In genomic region chr5:73893813-73894212, GRCh38 we compare ENCODE assay signal across 35 cellular contexts.
"Had no signal": no experiment of that assay in that cellular context is flagged by ENCODE, and none has a peak within 500 bp of the region (broad histone marks: within the 10 kb centered on the region; RNA-seq: fewer than 3 reads in every experiment).

No MANE protein-coding gene starts in this region.

- H3K9me3 Mint-ChIP-seq: activated B cell treated with CpG ODN at 0.5 μM for 24 hours; activated CD8-positive, alpha-beta T cell treated with anti-CD3 and anti-CD28 coated beads for 36 hours; activated naive CD4-positive, alpha-beta T cell treated with anti-CD3 and anti-CD28 coated beads for 36 hours; activated naive CD4-positive, alpha-beta T cell treated with anti-CD3 and anti-CD28 coated beads, Interleukin-2, amount 50 U/mL, for 24 hours; activated naive CD8-positive, alpha-beta T cell treated with anti-CD3 and anti-CD28 coated beads for 36 hours; activated naive CD8-positive, alpha-beta T cell treated with anti-CD3 and anti-CD28 coated beads, Interleukin-2, amount 50 U/mL, for 24 hours; activated T-helper 1 cell treated with anti-CD3 and anti-CD28 coated beads, Interleukin-12 subunit alpha, Interleukin-12 subunit beta, Interleukin-2, Interleukin-4 antibody, amounts not matched to agents 30 ng/mL and 10 ng/mL and 1 ng/mL, durations not matched to agents 14 hours and 24 hours and 36 hours; endodermal cell; T-helper 2 cell treated with Interferon-gamma antibody and Interleukin-4, amounts not matched to agents 5 μg/mL and 100 μg/mL, for 36 hours had no signal

- H3K4me3 ChIP-seq: ascending aorta, breast epithelium, cardiac muscle cell, colonic mucosa, gastrocnemius medialis, heart left ventricle had no signal

- H3K4me1 ChIP-seq: ascending aorta, breast epithelium, colonic mucosa, gastrocnemius medialis had no signal

- DNase-seq: activated B cell treated with CpG ODN at 0.5 μM for 24 hours; activated CD4-positive, alpha-beta T cell treated with anti-CD3 and anti-CD28 coated beads for 48 hours; activated CD4-positive, alpha-beta T cell treated with anti-CD3 and anti-CD28 coated beads, Interleukin-2, amount 50 U/mL, for 1 hour; activated CD4-positive, alpha-beta T cell treated with anti-CD3 and anti-CD28 coated beads, Interleukin-2, amount 50 U/mL, for 48 hours; activated CD8-positive, alpha-beta memory T cell treated with anti-CD3 and anti-CD28 coated beads, Interleukin-2, amount 10 ng/mL, durations not matched to agents 7 days and 5 days; activated CD8-positive, alpha-beta memory T cell treated with anti-CD3 and anti-CD28 coated beads, Interleukin-2, amount 50 U/mL, for 4 hours; activated CD8-positive, alpha-beta T cell treated with anti-CD3 and anti-CD28 coated beads for 36 hours; activated effector memory CD4-positive, alpha-beta T cell treated with anti-CD3 and anti-CD28 coated beads, Interleukin-2, amount 50 U/mL, for 16 hours; activated naive CD4-positive, alpha-beta T cell treated with anti-CD3 and anti-CD28 coated beads for 36 hours; activated naive CD8-positive, alpha-beta T cell treated with anti-CD3 and anti-CD28 coated beads for 36 hours; activated naive CD8-positive, alpha-beta T cell treated with anti-CD3 and anti-CD28 coated beads, Interleukin-2, amount 50 U/mL, for 24 hours; activated T-cell treated with anti-CD3 and anti-CD28 coated beads, Interleukin-2, amount 50 U/mL, for 1 hour; activated T-cell treated with anti-CD3 and anti-CD28 coated beads, Interleukin-2, amount 50 U/mL, for 48 hours; central memory CD4-positive, alpha-beta T cell; cerebellar nuclear complex; colonic mucosa; effector memory CD4-positive, alpha-beta T cell; endodermal cell; gastrocnemius medialis; glutamatergic neuron; heart left ventricle; T-helper 1 cell; T-helper 17 cell; T1000; WERI-Rb-1 had no signal

- H3K4me3 Mint-ChIP-seq: activated B cell treated with CpG ODN at 0.5 μM for 24 hours; activated CD8-positive, alpha-beta memory T cell treated with anti-CD3 and anti-CD28 coated beads, Interleukin-2, amount 10 ng/mL, durations not matched to agents 7 days and 5 days; activated CD8-positive, alpha-beta T cell treated with anti-CD3 and anti-CD28 coated beads for 36 hours; activated naive CD4-positive, alpha-beta T cell treated with anti-CD3 and anti-CD28 coated beads for 36 hours; activated naive CD4-positive, alpha-beta T cell treated with anti-CD3 and anti-CD28 coated beads, Interleukin-2, amount 50 U/mL, for 24 hours; activated naive CD8-positive, alpha-beta T cell treated with anti-CD3 and anti-CD28 coated beads for 36 hours; activated naive CD8-positive, alpha-beta T cell treated with anti-CD3 and anti-CD28 coated beads, Interleukin-2, amount 50 U/mL, for 24 hours; activated T-helper 1 cell treated with anti-CD3 and anti-CD28 coated beads, Interleukin-12 subunit alpha, Interleukin-12 subunit beta, Interleukin-2, Interleukin-4 antibody, amounts not matched to agents 30 ng/mL and 10 ng/mL and 1 ng/mL, durations not matched to agents 14 hours and 24 hours and 36 hours; brain; endodermal cell; T-helper 17 cell; T-helper 2 cell treated with Interferon-gamma antibody and Interleukin-4, amounts not matched to agents 5 μg/mL and 100 μg/mL, for 36 hours had no signal

- H3K27ac Mint-ChIP-seq: activated B cell treated with CpG ODN at 0.5 μM for 24 hours; activated CD8-positive, alpha-beta memory T cell treated with anti-CD3 and anti-CD28 coated beads, Interleukin-2, amount 10 ng/mL, durations not matched to agents 7 days and 5 days; activated CD8-positive, alpha-beta T cell treated with anti-CD3 and anti-CD28 coated beads for 36 hours; activated naive CD4-positive, alpha-beta T cell treated with anti-CD3 and anti-CD28 coated beads for 36 hours; activated naive CD4-positive, alpha-beta T cell treated with anti-CD3 and anti-CD28 coated beads, Interleukin-2, amount 50 U/mL, for 24 hours; activated naive CD8-positive, alpha-beta T cell treated with anti-CD3 and anti-CD28 coated beads for 36 hours; activated naive CD8-positive, alpha-beta T cell treated with anti-CD3 and anti-CD28 coated beads, Interleukin-2, amount 50 U/mL, for 24 hours; activated T-helper 1 cell treated with anti-CD3 and anti-CD28 coated beads, Interleukin-12 subunit alpha, Interleukin-12 subunit beta, Interleukin-2, Interleukin-4 antibody, amounts not matched to agents 30 ng/mL and 10 ng/mL and 1 ng/mL, durations not matched to agents 14 hours and 24 hours and 36 hours; activated T-helper 2 cell treated with anti-CD3 and anti-CD28 coated beads, Interferon-gamma antibody, Interleukin-2, Interleukin-4, amounts not matched to agents 10 μg/mL and 5 μg/mL and 100 μg/mL, durations not matched to agents 14 hours and 24 hours and 36 hours; brain; endodermal cell; T-helper 17 cell; T-helper 2 cell treated with Interferon-gamma antibody and Interleukin-4, amounts not matched to agents 5 μg/mL and 100 μg/mL, for 36 hours had no signal

- H3K4me1 Mint-ChIP-seq: activated B cell treated with CpG ODN at 0.5 μM for 24 hours; activated naive CD4-positive, alpha-beta T cell treated with anti-CD3 and anti-CD28 coated beads, Interleukin-2, amount 50 U/mL, for 24 hours; activated naive CD8-positive, alpha-beta T cell treated with anti-CD3 and anti-CD28 coated beads for 36 hours; activated naive CD8-positive, alpha-beta T cell treated with anti-CD3 and anti-CD28 coated beads, Interleukin-2, amount 50 U/mL, for 24 hours had no signal

- H3K27me3 ChIP-seq: ascending aorta, breast epithelium, colonic mucosa, gastrocnemius medialis, heart left ventricle had no signal

- H3K27me3 Mint-ChIP-seq: brain had no signal

- H3K9me3 ChIP-seq: ascending aorta, breast epithelium, colonic mucosa, gastrocnemius medialis, heart left ventricle had no signal

- ATAC-seq: activated CD4-positive, CD25-positive, alpha-beta regulatory T cell treated with anti-CD3 and anti-CD28 coated beads, Interleukin-2, amount 50 U/mL, for 24 hours; activated CD8-positive, alpha-beta memory T cell treated with anti-CD3 and anti-CD28 coated beads, Interleukin-2, amount 10 ng/mL, durations not matched to agents 7 days and 5 days; activated CD8-positive, alpha-beta T cell treated with anti-CD3 and anti-CD28 coated beads for 36 hours; activated naive CD8-positive, alpha-beta T cell treated with anti-CD3 and anti-CD28 coated beads, Interleukin-2, amount 50 U/mL, for 24 hours; esophagus mucosa; gastrocnemius medialis; heart left ventricle; T-helper 17 cell had no signal

- H3K36me3 Mint-ChIP-seq: activated CD8-positive, alpha-beta memory T cell treated with anti-CD3 and anti-CD28 coated beads, Interleukin-2, amount 10 ng/mL, durations not matched to agents 7 days and 5 days; activated naive CD4-positive, alpha-beta T cell treated with anti-CD3 and anti-CD28 coated beads, Interleukin-2, amount 50 U/mL, for 24 hours; activated naive CD8-positive, alpha-beta T cell treated with anti-CD3 and anti-CD28 coated beads for 36 hours; brain had no signal

- H3K27ac ChIP-seq: ascending aorta, breast epithelium, cardiac muscle cell, colonic mucosa, gastrocnemius medialis, heart left ventricle, WERI-Rb-1 had no signal

- H3K36me3 ChIP-seq: breast epithelium, cardiac muscle cell, colonic mucosa, gastrocnemius medialis, WERI-Rb-1 had no signal
